19 cellular contexts compared by ENCODE assay signal in genomic region chr7:73338321-73338720, GRCh38. TPM values are rescaled to one million over a fixed set of nuclear protein-coding genes. Genes with fewer than 3 reads are reported as not detected.
DNase-seq lines count a peak whose midpoint lies in the region; TF ChIP-seq lines count a peak whose summit lies in the region.
"Had no signal": no experiment of that assay in that cellular context is flagged by ENCODE, and none has a peak within 500 bp of the region (broad histone marks: within the 10 kb centered on the region; RNA-seq: fewer than 3 reads in every experiment).

No MANE protein-coding gene starts in this region.

- H3K36me3 Mint-ChIP-seq in activated CD4-positive, alpha-beta T cell treated with anti-CD3 and anti-CD28 coated beads, Interleukin-2, amount 10 ng/mL, durations not matched to agents 24 days and 14 days (ENCODE audit: low read depth) = no peaks in the 10 kb centered on the region
- H3K36me3 Mint-ChIP-seq: CD14-positive monocyte; CD4-positive, alpha-beta memory T cell had no signal

- no peak overlapping the region for H3K4me3 Mint-ChIP-seq in activated CD4-positive, alpha-beta T cell treated with anti-CD3 and anti-CD28 coated beads, Interleukin-2, amount 10 ng/mL, durations not matched to agents 24 days and 14 days
- H3K4me3 Mint-ChIP-seq: CD4-positive, alpha-beta memory T cell had no signal

- H3K27me3 Mint-ChIP-seq in activated CD4-positive, alpha-beta T cell treated with anti-CD3 and anti-CD28 coated beads, Interleukin-2, amount 10 ng/mL, durations not matched to agents 24 days and 14 days = peaks cover 4% of the 10 kb centered on the region

- no peak overlapping the region for H3K4me3 ChIP-seq in fibroblast of mammary gland (ENCODE audit: control insufficient read depth, low read depth, low read length)
- no peak overlapping the region for H3K4me3 ChIP-seq in fibroblast of villous mesenchyme (ENCODE audit: low read depth, low read length)
- H3K4me3 ChIP-seq: BLaER1, GM23248, HAP-1 had no signal

- no peaks in the 10 kb centered on the region for H3K9me3 Mint-ChIP-seq in activated CD4-positive, alpha-beta T cell treated with anti-CD3 and anti-CD28 coated beads, Interleukin-2, amount 10 ng/mL, durations not matched to agents 24 days and 14 days
- H3K9me3 Mint-ChIP-seq: CD14-positive monocyte; CD4-positive, alpha-beta memory T cell; IgD-negative memory B cell had no signal

- TF ChIP-seq CTCF in fibroblast of mammary gland (conservative IDR thresholded peaks at IDR 0.05; ENCODE audit: control insufficient read depth, insufficient read depth, low read depth, low read length) (no peak), fibroblast of villous mesenchyme (IDR thresholded peaks at IDR 0.05; ENCODE audit: insufficient read depth, low read depth, low read length) (no peak)

- intact Hi-C loops in activated CD4-positive, alpha-beta T cell treated with anti-CD3 and anti-CD28 coated beads, Interleukin-2, amount 10 ng/mL, durations not matched to agents 24 days and 14 days (cut with micrococcal nuclease) = no loop called here

- no peak overlapping the region for H3K27ac Mint-ChIP-seq in activated CD4-positive, alpha-beta T cell treated with anti-CD3 and anti-CD28 coated beads, Interleukin-2, amount 10 ng/mL, durations not matched to agents 24 days and 14 days
- H3K27ac Mint-ChIP-seq: CD14-positive monocyte; CD4-positive, alpha-beta memory T cell; IgD-negative memory B cell had no signal

- H3K4me1 Mint-ChIP-seq in activated CD4-positive, alpha-beta T cell treated with anti-CD3 and anti-CD28 coated beads, Interleukin-2, amount 10 ng/mL, durations not matched to agents 24 days and 14 days = no peaks in the 10 kb centered on the region
- H3K4me1 Mint-ChIP-seq: CD4-positive, alpha-beta memory T cell had no signal

- DNase-seq in EH (ENCODE audit: low read depth) (peak; percentile 22), amniotic epithelial cell (ENCODE audit: low read depth) (peak; percentile 6), fibroblast of mammary gland (ENCODE audit: low read depth) (peak; percentile 10), fibroblast of villous mesenchyme (ENCODE audit: low read depth) (peak; percentile 9), NCI-H2081 treated with DMSO at 0.1 percent for 48 hours (lab: John Stamatoyannopoulos, UW) (no peak), HT-29 (ENCODE audit: low spot score) (no peak), SKM-1 treated with dmso at 0.1 percent for 144 hours (lab: John Stamatoyannopoulos, UW; ENCODE audit: unreplicated experiment) (no peak)
- DNase-seq in activated CD4-positive, alpha-beta T cell treated with anti-CD3 and anti-CD28 coated beads, Interleukin-2, amount 10 ng/mL, durations not matched to agents 24 days and 14 days = no peak
- DNase-seq: AML-193; CD4-positive, alpha-beta memory T cell; DND-41; GM23248; KBM-7 had no signal

RNA-seq across cellular contexts. Expression of gene FKBP6, which starts 10.4 kb away (rescaled TPM):
- not detected in 2 replicates for total RNA-seq in fibroblast of villous mesenchyme
- not detected in 2 replicates for total RNA-seq in HT-29 (2014; rRNA removed; shearing (Covaris generic))
- total RNA-seq in activated CD4-positive, alpha-beta T cell treated with anti-CD3 and anti-CD28 coated beads, Interleukin-2, amount 10 ng/mL, durations not matched to agents 24 days and 14 days = not detected in 2 replicates
- total RNA-seq: A172; CD4-positive, alpha-beta memory T cell; GM23248; H4 had no signal

RNA-seq across cellular contexts. Expression of gene TRIM50, which starts 10.4 kb away (rescaled TPM):
- total RNA-seq in fibroblast of villous mesenchyme = not detected in 2 replicates
- total RNA-seq in HT-29 (2014; rRNA removed; shearing (Covaris generic)) = not detected in 2 replicates
- not detected in 2 replicates for total RNA-seq in activated CD4-positive, alpha-beta T cell treated with anti-CD3 and anti-CD28 coated beads, Interleukin-2, amount 10 ng/mL, durations not matched to agents 24 days and 14 days
- total RNA-seq: A172; CD4-positive, alpha-beta memory T cell; GM23248; H4 had no signal

RNA-seq across cellular contexts. Expression of gene NSUN5, which starts 29.7 kb away (rescaled TPM):
- total RNA-seq in fibroblast of villous mesenchyme = 13.2 and 14.7 TPM in 2 replicates
- total RNA-seq in HT-29 (2014; rRNA removed; shearing (Covaris generic)) = 72.1 and 87.4 TPM in 2 replicates
- 72.5 and 76.1 TPM in 2 replicates for total RNA-seq in activated CD4-positive, alpha-beta T cell treated with anti-CD3 and anti-CD28 coated beads, Interleukin-2, amount 10 ng/mL, durations not matched to agents 24 days and 14 days

Comparison
In these comparisons a context has a peak if more than half of its experiments do, and no peak if none do; other contexts are left out.
1. DNase-seq: peak in EH (single experiment), amniotic epithelial cell (single experiment), fibroblast of mammary gland (single experiment) and fibroblast of villous mesenchyme (single experiment); none in NCI-H2081 treated with DMSO at 0.1 percent for 48 hours (single experiment), HT-29 (single experiment), SKM-1 treated with dmso at 0.1 percent for 144 hours (single experiment) and activated CD4-positive, alpha-beta T cell treated with anti-CD3 and anti-CD28 coated beads, Interleukin-2, amount 10 ng/mL, durations not matched to agents 24 days and 14 days (single experiment).